ENCODE assay signal across 8 cellular contexts in genomic region chr4:6327220-6327917, GRCh38. TPM values are rescaled to one million over a fixed set of nuclear protein-coding genes. Genes with fewer than 3 reads are reported as not detected.
DNase-seq lines count a peak whose midpoint lies in the region; ATAC-seq and TF ChIP-seq lines count a peak whose summit lies in the region.

No MANE protein-coding gene starts in this region.

- no peaks in the 10 kb centered on the region for H3K4me1 Mint-ChIP-seq in HFFc6 (ENCODE audit: low read depth)

- DNase-seq in ELF-1 (ENCODE audit: low read depth, low spot score) (peak; percentile 91), HFFc6 (peak; percentile 50), NCI-H2081 (lab: John Stamatoyannopoulos, UW) (peak; percentile 62 to 67), caudate nucleus (lab: John Stamatoyannopoulos, UW) (peak in 57 of 61 donors; percentile 26 to 86 (median 66)), kidney glomerular epithelial cell (lab: John Stamatoyannopoulos, UW) (peak; percentile 15)
- peak; percentile 87 for DNase-seq in activated CD4-positive, CD25-positive, alpha-beta regulatory T cell treated with anti-CD3 and anti-CD28 coated beads, Interleukin-2, amount 50 U/mL, for 72 hours
- DNase-seq in stimulated activated CD4-positive, alpha-beta T cell treated with anti-CD3 and anti-CD28 coated beads, Interleukin-2, amount 100 ng/mL, for 48 hours, result peak; percentile 73 to 86

- H3K27ac ChIP-seq in caudate nucleus (ENCODE audit: low read depth, low read length), result peak overlapping the region; percentile 97

- no peak for ATAC-seq in GM18858 (IDR thresholded peaks at IDR 0.05; ENCODE audit: unreplicated experiment)

- no peak overlapping the region for H3K4me3 Mint-ChIP-seq in HFFc6

- H3K27ac Mint-ChIP-seq in HFFc6, result no peak overlapping the region

- H3K9me3 Mint-ChIP-seq in HFFc6, result no peaks in the 10 kb centered on the region; the same call in 1 of the 2 replicates

- TF ChIP-seq CTCF in HFFc6 (IDR thresholded peaks at IDR 0.05), result peak; percentile 98

- no peaks in the 10 kb centered on the region for H3K36me3 Mint-ChIP-seq in HFFc6 (ENCODE audit: low read depth)

- peaks cover 13% of the 10 kb centered on the region for H3K27me3 Mint-ChIP-seq in HFFc6 (ENCODE audit: insufficient read depth)

RNA-seq across cellular contexts. Expression of gene WFS1, which starts 57.7 kb away (rescaled TPM):
- total RNA-seq in HFFc6 (2021; fragmentation: NEBNext Ultra II Directional; extraction: Animal tissue kit (Norgen Biotek cat#: 25700)), result 10 to 100 TPM; 47.3 to 72.1 (median 56.0) TPM

Comparison
In these comparisons a context has a peak if more than half of its experiments do, and no peak if none do; other contexts are left out.
1. DNase-seq: peak in every context shown above with its lines; median percentile 91 in ELF-1; 87 in activated CD4-positive, CD25-positive, alpha-beta regulatory T cell treated with anti-CD3 and anti-CD28 coated beads, Interleukin-2, amount 50 U/mL, for 72 hours; 80 in stimulated activated CD4-positive, alpha-beta T cell treated with anti-CD3 and anti-CD28 coated beads, Interleukin-2, amount 100 ng/mL, for 48 hours; 66 in caudate nucleus; 64 in NCI-H2081; 50 in HFFc6; 15 in kidney glomerular epithelial cell.